In genomic region chr19:47514151-47514868, GRCh38 we compare ENCODE assay signal across 1 cellular context.
TF ChIP-seq lines count a peak whose summit lies in the region.

No MANE protein-coding gene starts in this region.

TF ChIP-seq in GM23338, 12 proteins besides CTCF, POLR2A, EP300 and RAD21:
- TF ChIP-seq ZNF462 (CRISPR knock-in tag; IDR thresholded peaks at IDR 0.05) (no peak), CREB1 (CRISPR knock-in tag; IDR thresholded peaks at IDR 0.05; ENCODE audit: low read depth) (no peak), JUNB (IDR thresholded peaks at IDR 0.05; ENCODE audit: unreplicated experiment) (no peak), POLR2AphosphoS5 (IDR thresholded peaks at IDR 0.05; ENCODE audit: low read depth) (no peak), NANOG (IDR thresholded peaks at IDR 0.05; ENCODE audit: borderline replicate concordance) (no peak), REST (IDR thresholded peaks at IDR 0.05; ENCODE audit: unreplicated experiment) (no peak), EZH2phosphoT487 (IDR thresholded peaks at IDR 0.05; ENCODE audit: unreplicated experiment) (no peak), ZNF114 (CRISPR knock-in tag; IDR thresholded peaks at IDR 0.05) (no peak), ZNF331 (CRISPR knock-in tag; IDR thresholded peaks at IDR 0.05; ENCODE audit: low read depth) (no peak), STAT1 (IDR thresholded peaks at IDR 0.05; ENCODE audit: unreplicated experiment) (no peak), EZH2 (IDR thresholded peaks at IDR 0.05; ENCODE audit: low read depth, unreplicated experiment) (no peak)
